1 cellular context compared by ENCODE assay signal in genomic region chr21:46093668-46094400, GRCh38.
A peak's percentile ranks its signal among the peaks of the same experiment; 100 is the strongest.
TF ChIP-seq lines count a peak whose summit lies in the region.

No MANE protein-coding gene starts in this region.

TF ChIP-seq in K562, 482 proteins besides CTCF, POLR2A, EP300 and RAD21 (continued from another document):
- TF ChIP-seq USF2 (CRISPR knock-in tag; IDR thresholded peaks at IDR 0.05) (peak; percentile 70), CBFA2T2 (conservative IDR thresholded peaks at IDR 0.05) (no peak)
